ENCODE assay signal across 17 cellular contexts in genomic region chr3:10549617-10550228, GRCh38. TPM values are rescaled to one million over a fixed set of nuclear protein-coding genes. Genes with fewer than 3 reads are reported as not detected.
"Had no signal": no experiment of that assay in that cellular context is flagged by ENCODE, and none has a peak within 500 bp of the region (broad histone marks: within the 10 kb centered on the region; RNA-seq: fewer than 3 reads in every experiment).

No MANE protein-coding gene starts in this region.

- DNase-seq: activated CD4-positive, alpha-beta T cell treated with anti-CD3 and anti-CD28 coated beads, Interleukin-2, amount 10 ng/mL, durations not matched to agents 7 days and 5 days; activated CD4-positive, CD25-positive, alpha-beta regulatory T cell; ovary; stimulated activated CD4-positive, alpha-beta T cell treated with anti-CD3 and anti-CD28 coated beads, Interleukin-12 subunit alpha, Interleukin-12 subunit beta, amount 100 ng/mL, for 4 hours; thyroid gland had no signal

- H3K27ac ChIP-seq: hepatocyte, ovary, thyroid gland had no signal

- ATAC-seq: left lobe of liver; stimulated activated memory B cell treated with anti-CD40 and anti-IgM and Interleukin-4, amounts not matched to agents 10 μg/mL and 1 μg/mL and 100 μg/mL, for 72 hours had no signal

- H3K36me3 ChIP-seq: ovary, thyroid gland had no signal

- H3K27me3 ChIP-seq: hepatocyte, ovary, thyroid gland had no signal

- H3K4me1 ChIP-seq: thyroid gland had no signal

- H3K4me2 ChIP-seq: hepatocyte had no signal

- H3K4me3 ChIP-seq: hepatocyte, ovary, thyroid gland had no signal

- H3K79me2 ChIP-seq: hepatocyte had no signal

- H3K9me3 ChIP-seq: ovary, thyroid gland had no signal

- H2AFZ ChIP-seq: hepatocyte had no signal

- FAIRE-seq: bronchial epithelial cell, endometrium, keratinocyte, TTC549 had no signal

RNA-seq across cellular contexts. Expression of gene ATP2B2, which starts 44.3 kb away (rescaled TPM):
- total RNA-seq: activated CD4-positive, alpha-beta T cell treated with anti-CD3 and anti-CD28 coated beads, Interleukin-2, amount 10 ng/mL, durations not matched to agents 7 days and 5 days; activated T-cell treated with anti-CD3 and anti-CD28 coated beads, Interleukin-2, amount 50 U/mL, for 72 hours; bronchial epithelial cell; glomerular endothelial cell; mammary epithelial cell; SK-MEL-5; T-helper 2 cell treated with Interferon-gamma antibody and Interleukin-4, amounts not matched to agents 100 ng/mL and 5 ng/mL, for 36 hours had no signal
- polyA plus RNA-seq: keratinocyte, mammary epithelial cell had no signal
